ENCODE assay signal across 1 cellular context in the genomic region with DNA sequence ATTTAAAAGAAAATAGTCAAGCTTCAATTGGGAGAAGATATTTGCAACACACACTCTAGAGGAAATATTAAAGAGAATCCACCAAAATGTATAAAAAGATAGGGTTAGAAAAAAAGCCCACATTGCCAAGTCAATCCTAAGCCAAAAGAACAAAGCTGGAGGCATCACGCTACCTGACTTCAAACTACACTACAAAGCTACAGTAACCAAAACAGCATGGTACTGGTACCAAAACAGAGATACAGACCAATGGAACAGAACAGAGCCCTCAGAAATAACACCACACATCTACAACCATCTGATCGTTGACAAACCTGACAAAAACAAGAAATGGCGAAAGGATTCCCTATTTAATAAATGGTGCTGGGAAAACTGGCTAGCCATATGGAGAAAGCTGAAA.
TF ChIP-seq lines count a peak whose summit lies in the region.

No MANE protein-coding gene starts in this region.

TF ChIP-seq in HEK293, 187 proteins besides CTCF, POLR2A, EP300 and RAD21 (continued from another document):
- TF ChIP-seq, protein P1, sequence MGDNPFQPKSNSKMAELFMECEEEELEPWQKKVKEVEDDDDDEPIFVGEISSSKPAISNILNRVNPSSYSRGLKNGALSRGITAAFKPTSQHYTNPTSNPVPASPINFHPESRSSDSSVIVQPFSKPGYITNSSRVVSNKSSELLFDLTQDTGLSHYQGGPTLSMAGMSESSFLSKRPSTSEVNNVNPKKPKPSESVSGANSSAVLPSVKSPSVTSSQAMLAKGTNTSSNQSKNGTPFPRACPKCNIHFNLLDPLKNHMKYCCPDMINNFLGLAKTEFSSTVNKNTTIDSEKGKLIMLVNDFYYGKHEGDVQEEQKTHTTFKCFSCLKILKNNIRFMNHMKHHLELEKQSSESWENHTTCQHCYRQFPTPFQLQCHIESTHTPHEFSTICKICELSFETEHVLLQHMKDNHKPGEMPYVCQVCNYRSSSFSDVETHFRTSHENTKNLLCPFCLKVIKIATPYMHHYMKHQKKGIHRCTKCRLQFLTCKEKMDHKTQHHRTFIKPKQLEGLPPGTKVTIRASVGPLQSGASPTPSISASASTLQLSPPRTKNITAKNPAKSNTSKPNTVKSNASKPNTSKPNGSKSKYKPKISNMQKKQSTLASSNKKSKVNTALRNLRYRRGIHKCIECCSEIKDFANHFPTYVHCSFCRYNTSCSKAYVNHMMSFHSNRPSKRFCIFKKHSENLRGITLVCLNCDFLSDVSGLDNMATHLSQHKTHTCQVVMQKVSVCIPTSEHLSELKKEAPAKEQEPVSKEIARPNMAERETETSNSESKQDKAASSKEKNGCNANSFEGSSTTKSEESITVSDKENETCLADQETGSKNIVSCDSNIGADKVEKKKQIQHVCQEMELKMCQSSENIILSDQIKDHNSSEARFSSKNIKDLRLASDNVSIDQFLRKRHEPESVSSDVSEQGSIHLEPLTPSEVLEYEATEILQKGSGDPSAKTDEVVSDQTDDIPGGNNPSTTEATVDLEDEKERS (tag by site-specific recombination; IDR thresholded peaks at IDR 0.05), result peak; percentile 82; the same call in 1 of the 2 replicates
